In the genomic region with DNA sequence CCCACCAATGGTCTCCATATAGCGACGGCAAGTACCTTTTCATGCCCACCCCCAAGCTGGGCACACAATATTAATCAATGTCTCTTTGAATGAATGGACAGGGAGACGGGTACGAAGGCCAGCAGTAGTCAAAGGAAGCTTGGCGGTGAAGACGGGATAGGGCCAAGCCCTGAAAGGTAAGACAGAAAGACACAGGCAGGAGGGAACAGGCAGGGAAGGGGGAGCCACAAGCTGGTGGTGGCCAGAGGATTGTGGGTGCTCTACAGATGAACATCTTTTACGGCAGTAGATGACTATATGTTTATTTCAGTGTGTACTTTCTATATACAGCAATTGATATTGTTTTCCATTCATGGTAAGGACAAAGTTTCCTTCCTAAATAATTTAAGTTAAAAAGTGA, we compare ENCODE assay signal across 8 cellular contexts. TPM values are rescaled to one million over a fixed set of nuclear protein-coding genes. Genes with fewer than 3 reads are reported as not detected.
DNase-seq lines count a peak whose midpoint lies in the region; ATAC-seq and TF ChIP-seq lines count a peak whose summit lies in the region.

No MANE protein-coding gene starts in this region.

- DNase-seq in esophagus muscularis mucosa (ENCODE audit: extremely low spot score): no peak
- DNase-seq in gastrocnemius medialis: no peak
- DNase-seq in NCI-H510A (lab: John Stamatoyannopoulos, UW): no peak
- no peak for DNase-seq in stimulated activated CD4-positive, alpha-beta T cell treated with anti-CD3 and anti-CD28 coated beads, Interleukin-4, amount 100 ng/mL, for 1 hour
- DNase-seq in kidney tubule cell (ENCODE audit: low spot score): no peak

- intact Hi-C loops in esophagus muscularis mucosa (cut with DNase I): no loop called here
- intact Hi-C loops in gastrocnemius medialis (cut with DNase I; ENCODE audit: low total_unique reads): no loop called here

- no peak for TF ChIP-seq EP300 in esophagus muscularis mucosa (IDR thresholded peaks at IDR 0.05)

- H4K20me1 ChIP-seq in OCI-LY3 (ENCODE audit: insufficient read depth, low read length): peaks cover 61% of the 10 kb centered on the region

- ATAC-seq in gastrocnemius medialis (no peak), GM21526 (IDR thresholded peaks at IDR 0.05; ENCODE audit: low FRiP score, unreplicated experiment) (no peak)

- no peak overlapping the region for H3K9ac ChIP-seq in OCI-LY3 (ENCODE audit: low read length)

- no peak overlapping the region for H3K27ac ChIP-seq in OCI-LY3 (ENCODE audit: low read length)
- peak overlapping the region; percentile 63 to 73 (median 70) for H3K27ac ChIP-seq in esophagus muscularis mucosa (replicated peaks in 1 of 4)
- peak overlapping the region; percentile 50 to 71 (median 55) for H3K27ac ChIP-seq in gastrocnemius medialis

- TF ChIP-seq CTCF in OCI-LY3 (IDR thresholded peaks at IDR 0.05; ENCODE audit: low read depth, low read length): no peak
- TF ChIP-seq CTCF in esophagus muscularis mucosa (IDR thresholded peaks at IDR 0.05): no peak
- no peak for TF ChIP-seq CTCF in gastrocnemius medialis (IDR thresholded peaks at IDR 0.05 in 4 of 5, conservative IDR thresholded peaks at IDR 0.05 in 1 of 5)

- H3K4me3 ChIP-seq in GM08714 (ENCODE audit: low read length) (peak overlapping the region; percentile 2; the same call in 1 of the 2 replicates), OCI-LY3 (ENCODE audit: low read length) (no peak overlapping the region), esophagus muscularis mucosa (no peak overlapping the region), gastrocnemius medialis (no peak overlapping the region)

- H3K27me3 ChIP-seq in OCI-LY3 (ENCODE audit: low read depth, low read length) (no peaks in the 10 kb centered on the region), esophagus muscularis mucosa (no peaks in the 10 kb centered on the region), gastrocnemius medialis (no peaks in the 10 kb centered on the region)

- no peak for TF ChIP-seq POLR2A in esophagus muscularis mucosa (IDR thresholded peaks at IDR 0.05; ENCODE audit: low read depth)
- no peak for TF ChIP-seq POLR2A in gastrocnemius medialis (IDR thresholded peaks at IDR 0.05)

- peak overlapping the region; percentile 55 for H3K4me2 ChIP-seq in OCI-LY3 (ENCODE audit: low read length)

- H3K36me3 ChIP-seq in OCI-LY3 (replicated peaks; ENCODE audit: low read depth, low read length) (peaks cover 3% of the 10 kb centered on the region), esophagus muscularis mucosa (peaks cover 0 to 19% (median 4%) of the 10 kb centered on the region in 4 donors), gastrocnemius medialis (no peaks in the 10 kb centered on the region)

- WGBS in esophagus muscularis mucosa: 68% methylated on average over 7 of the region's 7 CpGs

- H3K79me2 ChIP-seq in OCI-LY3 (ENCODE audit: low read length): peaks cover 75% of the 10 kb centered on the region

- H3K9me3 ChIP-seq in OCI-LY3 (ENCODE audit: insufficient read depth, low read length): no peaks in the 10 kb centered on the region
- no peaks in the 10 kb centered on the region for H3K9me3 ChIP-seq in esophagus muscularis mucosa
- no peaks in the 10 kb centered on the region for H3K9me3 ChIP-seq in gastrocnemius medialis

- H3K4me1 ChIP-seq in OCI-LY3 (ENCODE audit: low read length): peaks cover 18% of the 10 kb centered on the region
- H3K4me1 ChIP-seq in esophagus muscularis mucosa: peaks cover 71 to 97% (median 94%) of the 10 kb centered on the region in 4 donors
- peaks cover 50 to 61% of the 10 kb centered on the region in 2 donors for H3K4me1 ChIP-seq in gastrocnemius medialis

- in situ Hi-C loops in gastrocnemius medialis (cut with MboI; ENCODE audit: low sequenced_read_pairs in 4 of 4): no loop called here

- no peak overlapping the region for H2AFZ ChIP-seq in OCI-LY3 (ENCODE audit: low read depth, low read length)

RNA-seq across cellular contexts. Expression of a gene that starts 16.3 kb away (rescaled TPM):
- total RNA-seq in esophagus muscularis mucosa: 100 to 1,000 TPM; 186 to 261 (median 203) TPM
- total RNA-seq in gastrocnemius medialis: 10 to 100 TPM; 48.6 to 93.8 (median 74.9) TPM
